1 cellular context compared by ENCODE assay signal in the genomic region with DNA sequence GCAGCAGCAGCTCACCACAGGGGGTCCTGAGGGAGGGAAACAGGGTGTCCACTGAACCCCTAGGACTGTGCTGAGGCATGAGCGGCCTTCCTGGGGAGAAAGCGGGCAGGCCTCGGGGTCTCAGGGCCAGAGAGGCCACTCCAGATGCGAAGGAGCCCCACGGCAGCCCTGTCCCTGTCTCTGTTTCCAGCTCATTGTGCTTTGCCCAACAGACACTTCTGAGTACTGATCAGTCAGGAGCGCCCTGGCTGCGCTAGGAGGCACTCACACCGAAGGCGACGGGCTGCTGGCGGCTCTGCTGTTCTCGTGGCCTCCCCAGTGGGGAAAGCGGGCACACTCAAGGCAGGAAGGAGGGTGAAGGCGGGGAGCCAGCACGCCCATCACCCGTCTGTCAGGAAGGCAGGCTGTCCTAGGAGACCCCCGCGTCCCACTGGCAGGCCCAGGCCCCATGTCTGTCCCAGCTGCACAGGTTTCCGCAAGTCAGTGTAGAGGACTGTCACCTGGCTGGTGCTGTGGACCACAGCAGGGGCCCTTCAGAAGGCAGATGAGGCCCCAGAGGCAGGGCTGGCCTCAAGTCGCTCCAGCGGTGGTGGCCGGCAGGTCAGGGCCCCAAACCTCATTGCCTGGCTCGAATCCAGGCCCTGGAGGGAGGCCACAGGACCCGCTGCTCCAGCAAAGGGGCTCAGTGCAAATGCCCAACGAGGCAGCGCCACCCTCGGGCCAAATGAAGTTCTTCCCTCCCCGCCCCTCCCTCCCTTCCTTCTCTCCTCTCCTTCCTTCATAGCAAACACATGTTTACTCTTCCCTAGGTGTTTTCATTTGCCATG.
A peak's percentile ranks its signal among the peaks of the same experiment; 100 is the strongest.
TF ChIP-seq lines count a peak whose summit lies in the region.

No MANE protein-coding gene starts in this region.

TF ChIP-seq in HepG2, 621 proteins besides CTCF, POLR2A, EP300 and RAD21 (continued from another document):
- TF ChIP-seq, protein P1, sequence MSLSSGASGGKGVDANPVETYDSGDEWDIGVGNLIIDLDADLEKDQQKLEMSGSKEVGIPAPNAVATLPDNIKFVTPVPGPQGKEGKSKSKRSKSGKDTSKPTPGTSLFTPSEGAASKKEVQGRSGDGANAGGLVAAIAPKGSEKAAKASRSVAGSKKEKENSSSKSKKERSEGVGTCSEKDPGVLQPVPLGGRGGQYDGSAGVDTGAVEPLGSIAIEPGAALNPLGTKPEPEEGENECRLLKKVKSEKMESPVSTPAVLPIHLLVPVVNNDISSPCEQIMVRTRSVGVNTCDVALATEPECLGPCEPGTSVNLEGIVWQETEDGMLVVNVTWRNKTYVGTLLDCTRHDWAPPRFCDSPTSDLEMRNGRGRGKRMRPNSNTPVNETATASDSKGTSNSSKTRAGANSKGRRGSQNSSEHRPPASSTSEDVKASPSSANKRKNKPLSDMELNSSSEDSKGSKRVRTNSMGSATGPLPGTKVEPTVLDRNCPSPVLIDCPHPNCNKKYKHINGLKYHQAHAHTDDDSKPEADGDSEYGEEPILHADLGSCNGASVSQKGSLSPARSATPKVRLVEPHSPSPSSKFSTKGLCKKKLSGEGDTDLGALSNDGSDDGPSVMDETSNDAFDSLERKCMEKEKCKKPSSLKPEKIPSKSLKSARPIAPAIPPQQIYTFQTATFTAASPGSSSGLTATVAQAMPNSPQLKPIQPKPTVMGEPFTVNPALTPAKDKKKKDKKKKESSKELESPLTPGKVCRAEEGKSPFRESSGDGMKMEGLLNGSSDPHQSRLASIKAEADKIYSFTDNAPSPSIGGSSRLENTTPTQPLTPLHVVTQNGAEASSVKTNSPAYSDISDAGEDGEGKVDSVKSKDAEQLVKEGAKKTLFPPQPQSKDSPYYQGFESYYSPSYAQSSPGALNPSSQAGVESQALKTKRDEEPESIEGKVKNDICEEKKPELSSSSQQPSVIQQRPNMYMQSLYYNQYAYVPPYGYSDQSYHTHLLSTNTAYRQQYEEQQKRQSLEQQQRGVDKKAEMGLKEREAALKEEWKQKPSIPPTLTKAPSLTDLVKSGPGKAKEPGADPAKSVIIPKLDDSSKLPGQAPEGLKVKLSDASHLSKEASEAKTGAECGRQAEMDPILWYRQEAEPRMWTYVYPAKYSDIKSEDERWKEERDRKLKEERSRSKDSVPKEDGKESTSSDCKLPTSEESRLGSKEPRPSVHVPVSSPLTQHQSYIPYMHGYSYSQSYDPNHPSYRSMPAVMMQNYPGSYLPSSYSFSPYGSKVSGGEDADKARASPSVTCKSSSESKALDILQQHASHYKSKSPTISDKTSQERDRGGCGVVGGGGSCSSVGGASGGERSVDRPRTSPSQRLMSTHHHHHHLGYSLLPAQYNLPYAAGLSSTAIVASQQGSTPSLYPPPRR (CRISPR knock-in tag; IDR thresholded peaks at IDR 0.05; ENCODE audit: borderline replicate concordance): 0 out of 2 replicates have a peak, but pooled peaks have one; percentile 8
- peak; percentile 15; the same call in 1 of the 2 replicates for TF ChIP-seq ZSCAN9 (CRISPR knock-in tag; IDR thresholded peaks at IDR 0.05; ENCODE audit: borderline replicate concordance)
- TF ChIP-seq BORCS8-MEF2B (CRISPR knock-in tag; IDR thresholded peaks at IDR 0.05): no peak
- peak; percentile 18; the same call in 1 of the 2 replicates for TF ChIP-seq POGZ (CRISPR knock-in tag; IDR thresholded peaks at IDR 0.05)
- TF ChIP-seq ZNF619 (CRISPR knock-in tag; IDR thresholded peaks at IDR 0.05): 0 out of 2 replicates have a peak, but pooled peaks have one; percentile 17
- TF ChIP-seq, protein P2, sequence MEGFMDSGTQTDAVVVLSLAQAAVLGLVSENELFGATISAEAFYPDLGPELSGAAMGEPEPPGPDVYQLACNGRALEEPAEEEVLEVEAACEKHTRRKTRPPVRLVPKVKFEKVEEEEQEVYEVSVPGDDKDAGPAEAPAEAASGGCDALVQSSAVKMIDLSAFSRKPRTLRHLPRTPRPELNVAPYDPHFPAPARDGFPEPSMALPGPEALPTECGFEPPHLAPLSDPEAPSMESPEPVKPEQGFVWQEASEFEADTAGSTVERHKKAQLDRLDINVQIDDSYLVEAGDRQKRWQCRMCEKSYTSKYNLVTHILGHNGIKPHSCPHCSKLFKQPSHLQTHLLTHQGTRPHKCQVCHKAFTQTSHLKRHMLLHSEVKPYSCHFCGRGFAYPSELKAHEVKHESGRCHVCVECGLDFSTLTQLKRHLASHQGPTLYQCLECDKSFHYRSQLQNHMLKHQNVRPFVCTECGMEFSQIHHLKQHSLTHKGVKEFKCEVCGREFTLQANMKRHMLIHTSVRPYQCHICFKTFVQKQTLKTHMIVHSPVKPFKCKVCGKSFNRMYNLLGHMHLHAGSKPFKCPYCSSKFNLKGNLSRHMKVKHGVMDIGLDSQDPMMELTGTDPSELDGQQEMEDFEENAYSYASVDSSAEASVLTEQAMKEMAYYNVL (CRISPR knock-in tag; IDR thresholded peaks at IDR 0.05; ENCODE audit: borderline replicate concordance): no peak; the same call in none of the 2 replicates
- TF ChIP-seq, protein P3, sequence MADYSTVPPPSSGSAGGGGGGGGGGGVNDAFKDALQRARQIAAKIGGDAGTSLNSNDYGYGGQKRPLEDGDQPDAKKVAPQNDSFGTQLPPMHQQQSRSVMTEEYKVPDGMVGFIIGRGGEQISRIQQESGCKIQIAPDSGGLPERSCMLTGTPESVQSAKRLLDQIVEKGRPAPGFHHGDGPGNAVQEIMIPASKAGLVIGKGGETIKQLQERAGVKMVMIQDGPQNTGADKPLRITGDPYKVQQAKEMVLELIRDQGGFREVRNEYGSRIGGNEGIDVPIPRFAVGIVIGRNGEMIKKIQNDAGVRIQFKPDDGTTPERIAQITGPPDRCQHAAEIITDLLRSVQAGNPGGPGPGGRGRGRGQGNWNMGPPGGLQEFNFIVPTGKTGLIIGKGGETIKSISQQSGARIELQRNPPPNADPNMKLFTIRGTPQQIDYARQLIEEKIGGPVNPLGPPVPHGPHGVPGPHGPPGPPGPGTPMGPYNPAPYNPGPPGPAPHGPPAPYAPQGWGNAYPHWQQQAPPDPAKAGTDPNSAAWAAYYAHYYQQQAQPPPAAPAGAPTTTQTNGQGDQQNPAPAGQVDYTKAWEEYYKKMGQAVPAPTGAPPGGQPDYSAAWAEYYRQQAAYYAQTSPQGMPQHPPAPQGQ (CRISPR knock-in tag; IDR thresholded peaks at IDR 0.05; ENCODE audit: borderline replicate concordance): no peak
- 0 out of 2 replicates have a peak, but pooled peaks have one; percentile 38 for TF ChIP-seq ZSCAN21 (CRISPR knock-in tag; IDR thresholded peaks at IDR 0.05; ENCODE audit: borderline replicate concordance)
- peak; percentile 19 for TF ChIP-seq AGO1 (IDR thresholded peaks at IDR 0.05; ENCODE audit: low read depth, low read length, poor library complexity, severe bottlenecking)
- no peak for TF ChIP-seq FOXA1 (IDR thresholded peaks at IDR 0.05)
- TF ChIP-seq FOXA1 (CRISPR knock-in tag; IDR thresholded peaks at IDR 0.05): no peak; the same call in 1 of the 2 replicates
- TF ChIP-seq MAZ (IDR thresholded peaks at IDR 0.05; ENCODE audit: borderline replicate concordance, low read depth, low read length): peak; percentile 54; the same call in 1 of the 2 replicates
- TF ChIP-seq MAZ (CRISPR knock-in tag; IDR thresholded peaks at IDR 0.05; ENCODE audit: low read depth): peak; percentile 10
- TF ChIP-seq RBM39 (IDR thresholded peaks at IDR 0.05; ENCODE audit: low read depth, low read length, poor library complexity, severe bottlenecking): peak; percentile 22
- TF ChIP-seq ZFP37 (CRISPR knock-in tag; IDR thresholded peaks at IDR 0.05; ENCODE audit: borderline replicate concordance): peak; percentile 64; the same call in 1 of the 2 replicates
- peak; percentile 15 for TF ChIP-seq ZNF350 (CRISPR knock-in tag; IDR thresholded peaks at IDR 0.05; ENCODE audit: borderline replicate concordance, low read depth)
- 0 out of 2 replicates have a peak, but pooled peaks have one; percentile 48 for TF ChIP-seq ZNF777 (CRISPR knock-in tag; IDR thresholded peaks at IDR 0.05)
- no peak for TF ChIP-seq TGIF2 (CRISPR knock-in tag; IDR thresholded peaks at IDR 0.05)
- TF ChIP-seq CBFB (CRISPR knock-in tag; IDR thresholded peaks at IDR 0.05): no peak
- TF ChIP-seq, protein P4, sequence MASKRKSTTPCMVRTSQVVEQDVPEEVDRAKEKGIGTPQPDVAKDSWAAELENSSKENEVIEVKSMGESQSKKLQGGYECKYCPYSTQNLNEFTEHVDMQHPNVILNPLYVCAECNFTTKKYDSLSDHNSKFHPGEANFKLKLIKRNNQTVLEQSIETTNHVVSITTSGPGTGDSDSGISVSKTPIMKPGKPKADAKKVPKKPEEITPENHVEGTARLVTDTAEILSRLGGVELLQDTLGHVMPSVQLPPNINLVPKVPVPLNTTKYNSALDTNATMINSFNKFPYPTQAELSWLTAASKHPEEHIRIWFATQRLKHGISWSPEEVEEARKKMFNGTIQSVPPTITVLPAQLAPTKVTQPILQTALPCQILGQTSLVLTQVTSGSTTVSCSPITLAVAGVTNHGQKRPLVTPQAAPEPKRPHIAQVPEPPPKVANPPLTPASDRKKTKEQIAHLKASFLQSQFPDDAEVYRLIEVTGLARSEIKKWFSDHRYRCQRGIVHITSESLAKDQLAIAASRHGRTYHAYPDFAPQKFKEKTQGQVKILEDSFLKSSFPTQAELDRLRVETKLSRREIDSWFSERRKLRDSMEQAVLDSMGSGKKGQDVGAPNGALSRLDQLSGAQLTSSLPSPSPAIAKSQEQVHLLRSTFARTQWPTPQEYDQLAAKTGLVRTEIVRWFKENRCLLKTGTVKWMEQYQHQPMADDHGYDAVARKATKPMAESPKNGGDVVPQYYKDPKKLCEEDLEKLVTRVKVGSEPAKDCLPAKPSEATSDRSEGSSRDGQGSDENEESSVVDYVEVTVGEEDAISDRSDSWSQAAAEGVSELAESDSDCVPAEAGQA (IDR thresholded peaks at IDR 0.05; ENCODE audit: low read depth): no peak
- TF ChIP-seq, protein P4 (CRISPR knock-in tag; IDR thresholded peaks at IDR 0.05; ENCODE audit: borderline replicate concordance): no peak
- no peak; the same call in none of the 2 replicates for TF ChIP-seq FOXA3 (CRISPR knock-in tag; IDR thresholded peaks at IDR 0.05)
- TF ChIP-seq, protein P5, sequence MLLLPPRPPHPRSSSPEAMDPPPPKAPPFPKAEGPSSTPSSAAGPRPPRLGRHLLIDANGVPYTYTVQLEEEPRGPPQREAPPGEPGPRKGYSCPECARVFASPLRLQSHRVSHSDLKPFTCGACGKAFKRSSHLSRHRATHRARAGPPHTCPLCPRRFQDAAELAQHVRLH (CRISPR knock-in tag; IDR thresholded peaks at IDR 0.05; ENCODE audit: borderline replicate concordance, low read depth): 0 out of 2 replicates have a peak, but pooled peaks have one; percentile 16
TF ChIP-seq in HepG2: peak in this region for 66.
